In genomic region chr10:7722927-7723529, GRCh38 we compare ENCODE assay signal across 33 cellular contexts. TPM values are rescaled to one million over a fixed set of nuclear protein-coding genes. Genes with fewer than 3 reads are reported as not detected.
"Had no signal": no experiment of that assay in that cellular context is flagged by ENCODE, and none has a peak within 500 bp of the region (broad histone marks: within the 10 kb centered on the region; RNA-seq: fewer than 3 reads in every experiment).

No MANE protein-coding gene starts in this region.

- H3K4me3 ChIP-seq: PC-9 had no signal

- H3K27me3 ChIP-seq: brain microvascular endothelial cell had no signal

- H3K27ac Mint-ChIP-seq: activated B cell treated with CpG ODN at 0.5 μM for 24 hours; activated CD4-positive, alpha-beta memory T cell treated with anti-CD3 and anti-CD28 coated beads for 36 hours; activated naive CD4-positive, alpha-beta T cell treated with anti-CD3 and anti-CD28 coated beads, Interleukin-2, amount 10 ng/mL, durations not matched to agents 7 days and 5 days; activated naive CD8-positive, alpha-beta T cell; activated naive CD8-positive, alpha-beta T cell treated with anti-CD3 and anti-CD28 coated beads, Interleukin-2, amount 50 U/mL, for 24 hours; activated T-helper 1 cell treated with anti-CD3 and anti-CD28 coated beads, Interleukin-12 subunit alpha, Interleukin-12 subunit beta, Interleukin-2, Interleukin-4 antibody, amounts not matched to agents 30 ng/mL and 10 ng/mL and 1 ng/mL, durations not matched to agents 14 hours and 24 hours and 36 hours had no signal

- H3K36me3 ChIP-seq: brain microvascular endothelial cell had no signal

- H3K4me1 Mint-ChIP-seq: activated B cell treated with CpG ODN at 0.5 μM for 24 hours; activated naive CD4-positive, alpha-beta T cell treated with anti-CD3 and anti-CD28 coated beads, Interleukin-2, amount 10 ng/mL, durations not matched to agents 7 days and 5 days; activated naive CD8-positive, alpha-beta T cell treated with anti-CD3 and anti-CD28 coated beads, Interleukin-2, amount 50 U/mL, for 24 hours had no signal

- ATAC-seq: activated naive CD8-positive, alpha-beta T cell treated with anti-CD3 and anti-CD28 coated beads, Interleukin-2, amount 50 U/mL, for 24 hours; activated T-cell treated with anti-CD3 and anti-CD28 coated beads, Interleukin-2, amount 50 U/mL, for 4 hours had no signal

- H3K9me3 Mint-ChIP-seq: activated B cell treated with CpG ODN at 0.5 μM for 24 hours; activated CD4-positive, alpha-beta memory T cell treated with anti-CD3 and anti-CD28 coated beads for 36 hours; activated naive CD4-positive, alpha-beta T cell treated with anti-CD3 and anti-CD28 coated beads, Interleukin-2, amount 10 ng/mL, durations not matched to agents 7 days and 5 days; activated naive CD8-positive, alpha-beta T cell treated with anti-CD3 and anti-CD28 coated beads, Interleukin-2, amount 50 U/mL, for 24 hours; activated T-cell treated with anti-CD3 and anti-CD28 coated beads, Interleukin-2, amount 50 U/mL, for 4 hours; activated T-helper 1 cell treated with anti-CD3 and anti-CD28 coated beads, Interleukin-12 subunit alpha, Interleukin-12 subunit beta, Interleukin-2, Interleukin-4 antibody, amounts not matched to agents 30 ng/mL and 10 ng/mL and 1 ng/mL, durations not matched to agents 14 hours and 24 hours and 36 hours had no signal

- H2AFZ ChIP-seq: PC-9 had no signal

- H3K36me3 Mint-ChIP-seq: activated CD4-positive, alpha-beta memory T cell treated with anti-CD3 and anti-CD28 coated beads for 36 hours; activated naive CD4-positive, alpha-beta T cell treated with anti-CD3 and anti-CD28 coated beads, Interleukin-2, amount 10 ng/mL, durations not matched to agents 7 days and 5 days had no signal

- DNase-seq: activated B cell treated with CpG ODN at 0.5 μM for 24 hours; activated CD4-positive, alpha-beta memory T cell treated with anti-CD3 and anti-CD28 coated beads for 36 hours; activated CD4-positive, alpha-beta T cell treated with anti-CD3 and anti-CD28 coated beads for 4 hours; activated CD4-positive, alpha-beta T cell treated with anti-CD3 and anti-CD28 coated beads, Interleukin-2, amount 50 U/mL, for 1 hour; activated CD4-positive, CD25-positive, alpha-beta regulatory T cell treated with anti-CD3 and anti-CD28 coated beads, Interleukin-2, amount 50 U/mL, for 72 hours; activated CD8-positive, alpha-beta memory T cell treated with anti-CD3 and anti-CD28 coated beads, Interleukin-2, amount 50 U/mL, for 4 hours; activated gamma-delta T cell treated with Interleukin-2 at 50 U/mL for 16 hours; activated naive CD4-positive, alpha-beta T cell treated with anti-CD3 and anti-CD28 coated beads, Interleukin-2, amount 10 ng/mL, durations not matched to agents 7 days and 5 days; activated naive CD8-positive, alpha-beta T cell treated with anti-CD3 and anti-CD28 coated beads, Interleukin-2, amount 50 U/mL, for 24 hours; activated T-cell treated with anti-CD3 and anti-CD28 coated beads for 4 hours; activated T-cell treated with anti-CD3 and anti-CD28 coated beads, Interleukin-2, amount 50 U/mL, for 4 hours; anterior cingulate cortex; brain microvascular endothelial cell; Karpas-422; KBM-7; NCI-H1105; NCI-H1417 treated with DMSO at 0.1 percent for 48 hours; NCI-H1930; NCI-H2081 treated with DMSO at 0.1 percent for 48 hours; NCI-H345; NCI-H524 treated with DMSO at 0.1 percent for 48 hours; PC-9; Right ventricle myocardium superior; SW 1271; T-helper 1 cell; T-helper 2 cell; T-helper 9 cell had no signal

- H3K4me2 ChIP-seq: PC-9 had no signal

- H3K27ac ChIP-seq: brain microvascular endothelial cell, PC-9, RWPE1, VCaP had no signal

- H3K4me3 Mint-ChIP-seq: activated B cell treated with CpG ODN at 0.5 μM for 24 hours; activated CD4-positive, alpha-beta memory T cell treated with anti-CD3 and anti-CD28 coated beads for 36 hours; activated naive CD4-positive, alpha-beta T cell treated with anti-CD3 and anti-CD28 coated beads, Interleukin-2, amount 10 ng/mL, durations not matched to agents 7 days and 5 days; activated naive CD8-positive, alpha-beta T cell; activated naive CD8-positive, alpha-beta T cell treated with anti-CD3 and anti-CD28 coated beads, Interleukin-2, amount 50 U/mL, for 24 hours; activated T-cell treated with anti-CD3 and anti-CD28 coated beads, Interleukin-2, amount 50 U/mL, for 4 hours; activated T-helper 1 cell treated with anti-CD3 and anti-CD28 coated beads, Interleukin-12 subunit alpha, Interleukin-12 subunit beta, Interleukin-2, Interleukin-4 antibody, amounts not matched to agents 30 ng/mL and 10 ng/mL and 1 ng/mL, durations not matched to agents 14 hours and 24 hours and 36 hours had no signal

RNA-seq across cellular contexts. Expression of gene ITIH2, which starts 19.9 kb away (rescaled TPM):
- total RNA-seq: activated B cell treated with CpG ODN at 0.5 μM for 24 hours; activated CD4-positive, alpha-beta memory T cell treated with anti-CD3 and anti-CD28 coated beads for 36 hours; activated T-helper 1 cell treated with anti-CD3 and anti-CD28 coated beads, Interleukin-12 subunit alpha, Interleukin-12 subunit beta, Interleukin-2, Interleukin-4 antibody, amounts not matched to agents 30 ng/mL and 10 ng/mL and 1 ng/mL, durations not matched to agents 14 hours and 24 hours and 36 hours; MCF 10A; NCI-H460; PC-9; Right ventricle myocardium superior had no signal

RNA-seq across cellular contexts. Expression of gene ITIH5, which starts 56.3 kb away (rescaled TPM):
- total RNA-seq: activated B cell treated with CpG ODN at 0.5 μM for 24 hours; activated CD4-positive, alpha-beta memory T cell treated with anti-CD3 and anti-CD28 coated beads for 36 hours; activated T-cell treated with anti-CD3 and anti-CD28 coated beads, Interleukin-2, amount 50 U/mL, for 4 hours; activated T-helper 1 cell treated with anti-CD3 and anti-CD28 coated beads, Interleukin-12 subunit alpha, Interleukin-12 subunit beta, Interleukin-2, Interleukin-4 antibody, amounts not matched to agents 30 ng/mL and 10 ng/mL and 1 ng/mL, durations not matched to agents 14 hours and 24 hours and 36 hours; MCF 10A; NCI-H460; PC-9 had no signal
